ENCODE assay signal across 8 cellular contexts in genomic region chr12:94244165-94245133, GRCh38.
DNase-seq lines count a peak whose midpoint lies in the region; ATAC-seq and TF ChIP-seq lines count a peak whose summit lies in the region.

No MANE protein-coding gene starts in this region.

- in situ Hi-C loops in ACHN (cut with HindIII; ENCODE audit: low pct_ligation_motif_present, low pct_unique_long_range_greater_than_20kb, low sequenced_read_pairs) = no loop called here

- no peaks in the 10 kb centered on the region for H3K9me3 Mint-ChIP-seq in IgD-negative memory B cell

- intact Hi-C loops in heart left ventricle (cut with DNase I) (no loop called here), cardiac septum (cut with DNase I) (no loop called here)

- WGBS in heart left ventricle, 4 donors = 78 to 92% (median 89%) methylated on average over 11 of the region's 11 CpGs

- H3K36me3 ChIP-seq in heart left ventricle = peaks cover 0 to 20% (median 0%) of the 10 kb centered on the region in 9 donors
- H3K36me3 ChIP-seq in BE2C = no peaks in the 10 kb centered on the region

- H3K27me3 ChIP-seq in heart left ventricle (no peaks in the 10 kb centered on the region), BE2C (no peaks in the 10 kb centered on the region)

- ATAC-seq in heart left ventricle = peak in 3 of 4 donors; percentile 36 to 69 (median 54)

- TF ChIP-seq POLR2A in heart left ventricle (IDR thresholded peaks at IDR 0.05) = no peak

- peaks cover 43 to 50% (median 48%) of the 10 kb centered on the region in 3 donors for H3K4me1 Mint-ChIP-seq in IgD-negative memory B cell

- H3K36me3 Mint-ChIP-seq in IgD-negative memory B cell = peaks cover 10% of the 10 kb centered on the region

- H3K4me3 Mint-ChIP-seq in IgD-negative memory B cell = peak overlapping the region in 3 of 4 donors; percentile 2 to 82 (median 55)

- no peaks in the 10 kb centered on the region for H3K27me3 Mint-ChIP-seq in IgD-negative memory B cell

- H3K4me1 ChIP-seq in heart left ventricle (peaks cover 0 to 45% (median 0%) of the 10 kb centered on the region in 12 donors), BE2C (no peaks in the 10 kb centered on the region)

- DNase-seq in heart left ventricle (peak in 2 of 5 donors; percentile 23 to 31), cardiac septum (ENCODE audit: low spot score) (no peak), BE2C (no peak), NCI-H128 (lab: John Stamatoyannopoulos, UW; ENCODE audit: unreplicated experiment) (no peak), ACHN (no peak)
- DNase-seq in activated T-cell treated with anti-CD3 and anti-CD28 coated beads, Interleukin-2, amount 50 U/mL, for 48 hours = peak; percentile 69 to 72
- DNase-seq in stimulated activated CD4-positive, alpha-beta T cell treated with anti-CD3 and anti-CD28 coated beads, Interleukin-2, amount 100 ng/mL, for 48 hours = peak; percentile 16 to 30

- peak overlapping the region in 1 of 12 donors; percentile 72 for H3K27ac ChIP-seq in heart left ventricle

- TF ChIP-seq CTCF in heart left ventricle (IDR thresholded peaks at IDR 0.05) (no peak), BE2C (IDR thresholded peaks at IDR 0.05; ENCODE audit: low read depth, low read length) (no peak)

- H3K9me3 ChIP-seq in heart left ventricle (no peaks in the 10 kb centered on the region), BE2C (no peaks in the 10 kb centered on the region)

- no peak overlapping the region for H3K4me3 ChIP-seq in heart left ventricle
- H3K4me3 ChIP-seq in BE2C (ENCODE audit: low read depth, low read length) = no peak overlapping the region

- H3K27ac Mint-ChIP-seq in IgD-negative memory B cell = peak overlapping the region; percentile 46 to 84 (median 56)

Comparison
In these comparisons a context has a peak if more than half of its experiments do, and no peak if none do; other contexts are left out.
1. DNase-seq: peak in activated T-cell treated with anti-CD3 and anti-CD28 coated beads, Interleukin-2, amount 50 U/mL, for 48 hours (2 of 2) and stimulated activated CD4-positive, alpha-beta T cell treated with anti-CD3 and anti-CD28 coated beads, Interleukin-2, amount 100 ng/mL, for 48 hours (2 of 2); none in cardiac septum (single experiment), BE2C (single experiment), NCI-H128 (single experiment) and ACHN (single experiment).